ENCODE assay signal across 20 cellular contexts in the genomic region with DNA sequence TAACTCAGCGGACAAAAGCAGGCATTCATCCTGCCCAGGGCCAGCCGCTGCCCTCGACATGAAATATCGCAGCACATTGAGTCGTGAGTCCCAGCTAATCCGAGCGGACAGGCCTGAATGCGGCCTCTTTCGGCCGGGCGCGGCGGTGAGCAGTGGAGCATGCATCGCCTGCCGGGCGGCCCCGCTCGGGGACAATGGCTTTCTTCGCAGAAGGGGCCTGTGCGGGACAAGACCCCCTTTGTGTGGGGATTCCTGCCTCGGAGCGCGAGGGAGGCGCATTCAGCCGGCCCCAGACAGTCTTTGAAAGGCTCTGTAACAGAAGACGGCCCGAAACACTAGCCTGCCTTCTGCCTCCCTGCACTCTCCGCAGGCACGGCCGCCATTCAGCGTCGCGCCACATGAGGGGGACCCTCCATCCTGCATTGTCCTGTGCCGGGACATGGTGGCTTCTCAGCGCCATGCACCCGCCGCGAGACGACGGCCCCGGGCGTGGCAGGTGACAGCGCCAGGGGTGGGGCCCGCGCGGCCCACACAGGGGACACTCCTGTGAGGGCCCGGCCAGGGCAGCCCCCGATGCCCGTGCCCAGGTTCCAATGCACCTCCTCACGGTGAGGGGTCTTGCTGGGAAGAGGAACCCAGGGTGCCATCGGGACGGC. TPM values are rescaled to one million over a fixed set of nuclear protein-coding genes. Genes with fewer than 3 reads are reported as not detected.
A peak's percentile ranks its signal among the peaks of the same experiment; 100 is the strongest.
DNase-seq lines count a peak whose midpoint lies in the region; ATAC-seq, FAIRE-seq and TF ChIP-seq lines count a peak whose summit lies in the region.
"Had no signal": no experiment of that assay in that cellular context is flagged by ENCODE, and none has a peak within 500 bp of the region (broad histone marks: within the 10 kb centered on the region; RNA-seq: fewer than 3 reads in every experiment).

No MANE protein-coding gene starts in this region.

- H3K9ac ChIP-seq in HepG2 (ENCODE audit: insufficient read depth, low read depth, low read length), result no peak overlapping the region

- no peak overlapping the region for H3K4me2 ChIP-seq in HepG2 (ENCODE audit: low read depth, low read length)
- H3K4me2 ChIP-seq: PC-9 had no signal

- H3K4me1 ChIP-seq in right lobe of liver (no peaks in the 10 kb centered on the region), HepG2 (ENCODE audit: insufficient read depth, low read length) (peaks cover 8% of the 10 kb centered on the region; the same call in 1 of the 2 replicates)
- H3K4me1 ChIP-seq: Caco-2, gastrocnemius medialis had no signal

- FAIRE-seq in HepG2 (lab: Jason Lieb, UNC), result no peak
- FAIRE-seq: keratinocyte had no signal

- H3K9me3 Mint-ChIP-seq in glutamatergic neuron (ENCODE audit: unreplicated experiment), result peaks cover 4% of the 10 kb centered on the region
- H3K9me3 Mint-ChIP-seq in activated T-cell treated with anti-CD3 and anti-CD28 coated beads, Interleukin-2, amount 50 U/mL, for 4 hours, result no peaks in the 10 kb centered on the region
- H3K9me3 Mint-ChIP-seq: T-cell had no signal

- WGBS in right lobe of liver (ENCODE audit: insufficient coverage, low coverage, low lambda C conversion rate, missing lambda C conversion rate), result 97% methylated on average over 7 of the region's 52 CpGs
- WGBS in HepG2 (ENCODE audit: low lambda C conversion rate), result 75% methylated on average over 34 of the region's 52 CpGs

- CTCF ChIA-PET in HepG2 (lab: Yijun Ruan, JAX; ENCODE audit: low intra/inter-chr PET ratio, low total read pairs), result no interaction called here

- intact Hi-C loops in right lobe of liver (cut with DNase I) (no loop called here), HepG2 (cut with micrococcal nuclease; ENCODE audit: unreplicated experiment) (no loop called here)

- H3K4me3 ChIP-seq in right lobe of liver, result no peak overlapping the region
- H3K4me3 ChIP-seq in HepG2 (replicated peaks in 1 of 3; ENCODE audit: insufficient read depth in 1 of 3, low read depth in 2 of 3, low read length in 3 of 3), result no peak overlapping the region
- H3K4me3 ChIP-seq: gastrocnemius medialis, PC-9 had no signal

- no peaks in the 10 kb centered on the region for H3K79me2 ChIP-seq in HepG2 (ENCODE audit: insufficient read depth, low read length)

- no peaks in the 10 kb centered on the region for H3K36me3 ChIP-seq in right lobe of liver
- H3K36me3 ChIP-seq in HepG2 (replicated peaks in 1 of 2; ENCODE audit: control insufficient read depth in 1 of 2, insufficient read depth in 2 of 2, low read length in 2 of 2), result no peaks in the 10 kb centered on the region
- H3K36me3 ChIP-seq: gastrocnemius medialis had no signal

- H3K4me1 Mint-ChIP-seq in glutamatergic neuron (ENCODE audit: low read depth, unreplicated experiment), result peaks cover 9% of the 10 kb centered on the region
- H3K4me1 Mint-ChIP-seq in activated T-cell treated with anti-CD3 and anti-CD28 coated beads, Interleukin-2, amount 50 U/mL, for 4 hours (ENCODE audit: low read depth), result no peaks in the 10 kb centered on the region
- H3K4me1 Mint-ChIP-seq: T-cell had no signal

- TF ChIP-seq EP300 in HepG2 (IDR thresholded peaks at IDR 0.05; ENCODE audit: low read depth in 2 of 2, low read length in 2 of 2), result no peak
- TF ChIP-seq EP300 in HepG2 (CRISPR knock-in tag; IDR thresholded peaks at IDR 0.05; ENCODE audit: borderline replicate concordance), result no peak

- DNase-seq in right lobe of liver, result peak in 2 of 3 donors; percentile 44 to 50
- no peak for DNase-seq in HepG2 (ENCODE audit: low spot score)
- DNase-seq in glutamatergic neuron, result peak; percentile 32
- DNase-seq in nucleus accumbens (lab: John Stamatoyannopoulos, UW), result peak in 39 of 56 donors; percentile 11 to 66 (median 27)
- DNase-seq in NCI-H1694 treated with DMSO at 0.1 percent for 48 hours (lab: John Stamatoyannopoulos, UW), result no peak
- DNase-seq in activated T-cell treated with anti-CD3 and anti-CD28 coated beads, Interleukin-2, amount 50 U/mL, for 4 hours, result no peak
- DNase-seq: activated CD4-positive, CD25-positive, alpha-beta regulatory T cell treated with anti-CD3 and anti-CD28 coated beads, Interleukin-2, amount 50 U/mL, for 72 hours; activated T-cell treated with anti-CD3 and anti-CD28 coated beads for 4 hours; effector CD8-positive, alpha-beta T cell; gastrocnemius medialis; GF-D8; Karpas-422; NCI-H524; PC-9; T-cell had no signal

- no peaks in the 10 kb centered on the region for H3K36me3 Mint-ChIP-seq in glutamatergic neuron (ENCODE audit: unreplicated experiment)
- peaks cover 3% of the 10 kb centered on the region for H3K36me3 Mint-ChIP-seq in activated T-cell treated with anti-CD3 and anti-CD28 coated beads, Interleukin-2, amount 50 U/mL, for 4 hours (ENCODE audit: insufficient read depth)

- POLR2A ChIA-PET in HepG2 (lab: Yijun Ruan, JAX), result interaction anchor here (0.7 kb wide), 1 partner anchor 82 kb away, joined by 3 read pairs; no protein-coding TSS in a partner anchor

- no peaks in the 10 kb centered on the region for H4K20me1 ChIP-seq in HepG2 (ENCODE audit: insufficient read depth, low read length)

- BruUV-seq in HepG2 (replicated peaks; lab: Mats Ljungman, UMichigan), result no TSS peak

- H3K27ac Mint-ChIP-seq in glutamatergic neuron (ENCODE audit: unreplicated experiment), result peak overlapping the region; percentile 8
- H3K27ac Mint-ChIP-seq: T-cell had no signal

- in situ Hi-C loops in HepG2 (cut with HindIII; ENCODE audit: extremely low pct_ligation_motif_present, low pct_unique_long_range_greater_than_20kb), result no loop called here

- H3K27me3 ChIP-seq in right lobe of liver, result no peaks in the 10 kb centered on the region
- H3K27me3 ChIP-seq in HepG2 (ENCODE audit: control insufficient read depth in 1 of 2, insufficient read depth in 2 of 2, low read length in 2 of 2), result peaks cover 3 to 7% of the 10 kb centered on the region in 2 experiments; a peak in 2 of 5 replicates
- H3K27me3 ChIP-seq: gastrocnemius medialis had no signal

- no peak overlapping the region for H2AFZ ChIP-seq in HepG2 (ENCODE audit: low read length)
- H2AFZ ChIP-seq: PC-9 had no signal

- TF ChIP-seq RAD21 in HepG2 (CRISPR knock-in tag; IDR thresholded peaks at IDR 0.05), result no peak

- no peak overlapping the region for H3K27ac ChIP-seq in right lobe of liver
- no peak overlapping the region for H3K27ac ChIP-seq in HepG2 (ENCODE audit: extremely low read length, insufficient read depth, low read length)
- H3K27ac ChIP-seq: gastrocnemius medialis, PC-9 had no signal

- H3K9me3 ChIP-seq in right lobe of liver (no peaks in the 10 kb centered on the region), HepG2 (ENCODE audit: low read length) (no peaks in the 10 kb centered on the region)
- H3K9me3 ChIP-seq: Caco-2, gastrocnemius medialis had no signal

- peaks cover 7% of the 10 kb centered on the region for H3K27me3 Mint-ChIP-seq in glutamatergic neuron (ENCODE audit: unreplicated experiment)
- no peaks in the 10 kb centered on the region for H3K27me3 Mint-ChIP-seq in activated T-cell treated with anti-CD3 and anti-CD28 coated beads, Interleukin-2, amount 50 U/mL, for 4 hours (ENCODE audit: low read depth)
- H3K27me3 Mint-ChIP-seq: T-cell had no signal

- no peak overlapping the region for H3K4me3 Mint-ChIP-seq in glutamatergic neuron (ENCODE audit: unreplicated experiment)
- no peak overlapping the region for H3K4me3 Mint-ChIP-seq in activated T-cell treated with anti-CD3 and anti-CD28 coated beads, Interleukin-2, amount 50 U/mL, for 4 hours
- H3K4me3 Mint-ChIP-seq: T-cell had no signal

- ATAC-seq in right lobe of liver, result no peak
- ATAC-seq in HepG2, result no peak
- ATAC-seq in HG03175 (IDR thresholded peaks at IDR 0.05; ENCODE audit: unreplicated experiment), result no peak
- no peak for ATAC-seq in GM21737 (IDR thresholded peaks at IDR 0.05; ENCODE audit: unreplicated experiment)
- no peak for ATAC-seq in activated T-cell treated with anti-CD3 and anti-CD28 coated beads, Interleukin-2, amount 50 U/mL, for 4 hours
- ATAC-seq: gastrocnemius medialis, T-cell had no signal

- TF ChIP-seq CTCF in right lobe of liver (IDR thresholded peaks at IDR 0.05) (no peak), HepG2 (CRISPR knock-in tag; IDR thresholded peaks at IDR 0.05) (no peak), glutamatergic neuron (IDR thresholded peaks at IDR 0.05; ENCODE audit: partially characterized antibody, unreplicated experiment) (no peak)

- TF ChIP-seq POLR2A in right lobe of liver (IDR thresholded peaks at IDR 0.05), result no peak
- no peak for TF ChIP-seq POLR2A in HepG2 (IDR thresholded peaks at IDR 0.05; ENCODE audit: insufficient read depth in 1 of 2, low read depth in 2 of 2, low read length in 2 of 2)

RNA-seq across cellular contexts. Expression of a gene that starts 52.0 kb away (rescaled TPM):
- total RNA-seq in right lobe of liver (10 to 100 TPM in 3 of 6 experiments, 1 to 10 TPM in 3; 3.3 to 14.4 (median 10.6) TPM), HepG2 (2016; rRNA removed; fragmentation: Illumina TruSeq; extraction: Trizol) (1.3 and 2.7 TPM in 2 replicates), glutamatergic neuron (ENCODE audit: unreplicated experiment) (24.5 TPM)
- total RNA-seq in HepG2 (2016; cell fraction: cytosol; rRNA removed; fragmentation: Illumina TruSeq; extraction: Trizol; ENCODE audit: low read depth), result 1.1 and 1.7 TPM in 2 replicates
- total RNA-seq in HepG2 (2016; cell fraction: insoluble cytoplasmic fraction; rRNA removed; fragmentation: Illumina TruSeq; extraction: Trizol), result 1.3 and 3.1 TPM in 2 replicates
- 1.6 and 2.4 TPM in 2 replicates for total RNA-seq in HepG2 (2016; cell fraction: membrane; rRNA removed; fragmentation: Illumina TruSeq; extraction: Trizol)
- total RNA-seq in HepG2 (2016; cell fraction: nucleus; rRNA removed; fragmentation: Illumina TruSeq; extraction: Trizol), result 3.0 and 3.1 TPM in 2 replicates
- polyA plus RNA-seq in HepG2 (2011; rRNA removed), result 4.8 and 9.1 TPM in 2 replicates
- 1.6 and 3.2 TPM in 2 replicates for polyA plus RNA-seq in HepG2 (2011; cell fraction: cytosol; rRNA removed)
- polyA plus RNA-seq in HepG2 (2011; cell fraction: nucleus; rRNA removed), result 82.5 and 82.6 TPM in 2 replicates
- 4.7 and 9.6 TPM in 2 replicates for polyA plus RNA-seq in HepG2 (2012)
- polyA plus RNA-seq in HepG2 (2016; cell fraction: cytosol; fragmentation: Illumina TruSeq; extraction: Trizol; ENCODE audit: low read depth), result 3.8 and 4.6 TPM in 2 replicates
- polyA plus RNA-seq in HepG2 (2016; cell fraction: insoluble cytoplasmic fraction; fragmentation: Illumina TruSeq; extraction: Trizol; ENCODE audit: low read depth), result 2.3 and 2.8 TPM in 2 replicates
- 5.3 and 6.7 TPM in 2 replicates for polyA plus RNA-seq in HepG2 (2016; cell fraction: membrane; fragmentation: Illumina TruSeq; extraction: Trizol; ENCODE audit: low read depth)
- 8.9 and 9.7 TPM in 2 replicates for polyA plus RNA-seq in HepG2 (2016; cell fraction: nucleus; fragmentation: Illumina TruSeq; extraction: Trizol; ENCODE audit: insufficient read depth, low read depth)
- 3.4 and 4.2 TPM in 2 replicates for polyA minus RNA-seq in HepG2 (2011; rRNA and poly(A)+ RNA removed; ENCODE audit: low replicate concordance)
- polyA minus RNA-seq in HepG2 (2011; cell fraction: cytosol; rRNA and poly(A)+ RNA removed), result 0.62 and 2.6 TPM in 2 replicates
- 6.6 and 9.0 TPM in 2 replicates for polyA minus RNA-seq in HepG2 (2011; cell fraction: nucleus; rRNA and poly(A)+ RNA removed)
- total RNA-seq in activated T-cell treated with anti-CD3 and anti-CD28 coated beads, Interleukin-2, amount 50 U/mL, for 4 hours, result 1 to 10 TPM; 1.7 to 2.8 (median 2.5) TPM

RNA-seq across cellular contexts. Expression of a gene that starts 52.2 kb away (rescaled TPM):
- total RNA-seq in right lobe of liver, result 1 to 10 TPM; 4.7 to 8.0 (median 5.7) TPM
- 0.63 and 1.2 TPM in 2 replicates for total RNA-seq in HepG2 (2016; rRNA removed; fragmentation: Illumina TruSeq; extraction: Trizol)
- 0.81 and 1.1 TPM in 2 replicates for total RNA-seq in HepG2 (2016; cell fraction: cytosol; rRNA removed; fragmentation: Illumina TruSeq; extraction: Trizol; ENCODE audit: low read depth)
- 0.82 and 1.9 TPM in 2 replicates for total RNA-seq in HepG2 (2016; cell fraction: insoluble cytoplasmic fraction; rRNA removed; fragmentation: Illumina TruSeq; extraction: Trizol)
- 0.46 and 1.00 TPM in 2 replicates for total RNA-seq in HepG2 (2016; cell fraction: membrane; rRNA removed; fragmentation: Illumina TruSeq; extraction: Trizol)
- 1.6 and 2.0 TPM in 2 replicates for total RNA-seq in HepG2 (2016; cell fraction: nucleus; rRNA removed; fragmentation: Illumina TruSeq; extraction: Trizol)
- 0.78 and 2.1 TPM in 2 replicates for polyA plus RNA-seq in HepG2 (2011; rRNA removed)
- polyA plus RNA-seq in HepG2 (2011; cell fraction: cytosol; rRNA removed), result 0.53 and 1.0 TPM in 2 replicates
- 17.1 and 17.5 TPM in 2 replicates for polyA plus RNA-seq in HepG2 (2011; cell fraction: nucleus; rRNA removed)
- 0.76 and 1.0 TPM in 2 replicates for polyA plus RNA-seq in HepG2 (2012)
- polyA plus RNA-seq in HepG2 (2016; cell fraction: cytosol; fragmentation: Illumina TruSeq; extraction: Trizol; ENCODE audit: low read depth), result 0.60 and 0.67 TPM in 2 replicates
- 0.39 and 0.46 TPM in 2 replicates for polyA plus RNA-seq in HepG2 (2016; cell fraction: insoluble cytoplasmic fraction; fragmentation: Illumina TruSeq; extraction: Trizol; ENCODE audit: low read depth)
- polyA plus RNA-seq in HepG2 (2016; cell fraction: membrane; fragmentation: Illumina TruSeq; extraction: Trizol; ENCODE audit: low read depth), result 0.44 and 0.56 TPM in 2 replicates
- polyA plus RNA-seq in HepG2 (2016; cell fraction: nucleus; fragmentation: Illumina TruSeq; extraction: Trizol; ENCODE audit: insufficient read depth, low read depth), result 3.7 and 3.8 TPM in 2 replicates
- 0.44 and 0.61 TPM in 2 replicates for polyA minus RNA-seq in HepG2 (2011; rRNA and poly(A)+ RNA removed; ENCODE audit: low replicate concordance)
- polyA minus RNA-seq in HepG2 (2011; cell fraction: cytosol; rRNA and poly(A)+ RNA removed), result 0.44 TPM in 1 of 2 replicates, not detected in the other
- polyA minus RNA-seq in HepG2 (2011; cell fraction: nucleus; rRNA and poly(A)+ RNA removed), result 1.8 and 3.4 TPM in 2 replicates
- total RNA-seq in glutamatergic neuron (ENCODE audit: unreplicated experiment), result 2.6 TPM
- total RNA-seq in activated T-cell treated with anti-CD3 and anti-CD28 coated beads, Interleukin-2, amount 50 U/mL, for 4 hours, result under 1 TPM; 0.34 to 0.82 (median 0.46) TPM
- total RNA-seq: H4 had no signal

Comparison
In these comparisons a context has a peak if more than half of its experiments do, and no peak if none do; other contexts are left out.
1. DNase-seq: peak in right lobe of liver (2 of 3), glutamatergic neuron (single experiment) and nucleus accumbens (39 of 56); none in HepG2 (single experiment), NCI-H1694 treated with DMSO at 0.1 percent for 48 hours (single experiment) and activated T-cell treated with anti-CD3 and anti-CD28 coated beads, Interleukin-2, amount 50 U/mL, for 4 hours (single experiment).